ENCODE assay signal across 1 cellular context in genomic region chr19:12995596-12996541, GRCh38.
TF ChIP-seq lines count a peak whose summit lies in the region.

No MANE protein-coding gene starts in this region.

TF ChIP-seq in K562, 482 proteins besides CTCF, POLR2A, EP300 and RAD21 (continued from another document):
- TF ChIP-seq, protein P1, sequence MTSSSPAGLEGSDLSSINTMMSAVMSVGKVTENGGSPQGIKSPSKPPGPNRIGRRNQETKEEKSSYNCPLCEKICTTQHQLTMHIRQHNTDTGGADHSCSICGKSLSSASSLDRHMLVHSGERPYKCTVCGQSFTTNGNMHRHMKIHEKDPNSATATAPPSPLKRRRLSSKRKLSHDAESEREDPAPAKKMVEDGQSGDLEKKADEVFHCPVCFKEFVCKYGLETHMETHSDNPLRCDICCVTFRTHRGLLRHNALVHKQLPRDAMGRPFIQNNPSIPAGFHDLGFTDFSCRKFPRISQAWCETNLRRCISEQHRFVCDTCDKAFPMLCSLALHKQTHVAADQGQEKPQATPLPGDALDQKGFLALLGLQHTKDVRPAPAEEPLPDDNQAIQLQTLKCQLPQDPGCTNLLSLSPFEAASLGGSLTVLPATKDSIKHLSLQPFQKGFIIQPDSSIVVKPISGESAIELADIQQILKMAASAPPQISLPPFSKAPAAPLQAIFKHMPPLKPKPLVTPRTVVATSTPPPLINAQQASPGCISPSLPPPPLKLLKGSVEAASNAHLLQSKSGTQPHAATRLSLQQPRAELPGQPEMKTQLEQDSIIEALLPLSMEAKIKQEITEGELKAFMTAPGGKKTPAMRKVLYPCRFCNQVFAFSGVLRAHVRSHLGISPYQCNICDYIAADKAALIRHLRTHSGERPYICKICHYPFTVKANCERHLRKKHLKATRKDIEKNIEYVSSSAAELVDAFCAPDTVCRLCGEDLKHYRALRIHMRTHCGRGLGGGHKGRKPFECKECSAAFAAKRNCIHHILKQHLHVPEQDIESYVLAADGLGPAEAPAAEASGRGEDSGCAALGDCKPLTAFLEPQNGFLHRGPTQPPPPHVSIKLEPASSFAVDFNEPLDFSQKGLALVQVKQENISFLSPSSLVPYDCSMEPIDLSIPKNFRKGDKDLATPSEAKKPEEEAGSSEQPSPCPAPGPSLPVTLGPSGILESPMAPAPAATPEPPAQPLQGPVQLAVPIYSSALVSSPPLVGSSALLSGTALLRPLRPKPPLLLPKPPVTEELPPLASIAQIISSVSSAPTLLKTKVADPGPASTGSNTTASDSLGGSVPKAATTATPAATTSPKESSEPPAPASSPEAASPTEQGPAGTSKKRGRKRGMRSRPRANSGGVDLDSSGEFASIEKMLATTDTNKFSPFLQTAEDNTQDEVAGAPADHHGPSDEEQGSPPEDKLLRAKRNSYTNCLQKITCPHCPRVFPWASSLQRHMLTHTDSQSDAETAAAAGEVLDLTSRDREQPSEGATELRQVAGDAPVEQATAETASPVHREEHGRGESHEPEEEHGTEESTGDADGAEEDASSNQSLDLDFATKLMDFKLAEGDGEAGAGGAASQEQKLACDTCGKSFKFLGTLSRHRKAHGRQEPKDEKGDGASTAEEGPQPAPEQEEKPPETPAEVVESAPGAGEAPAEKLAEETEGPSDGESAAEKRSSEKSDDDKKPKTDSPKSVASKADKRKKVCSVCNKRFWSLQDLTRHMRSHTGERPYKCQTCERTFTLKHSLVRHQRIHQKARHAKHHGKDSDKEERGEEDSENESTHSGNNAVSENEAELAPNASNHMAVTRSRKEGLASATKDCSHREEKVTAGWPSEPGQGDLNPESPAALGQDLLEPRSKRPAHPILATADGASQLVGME (CRISPR knock-in tag; IDR thresholded peaks at IDR 0.05) = peak; percentile 71; the same call in 1 of the 2 replicates
- TF ChIP-seq ZFP30 (CRISPR knock-in tag; IDR thresholded peaks at IDR 0.05; ENCODE audit: borderline replicate concordance) = no peak
- no peak for TF ChIP-seq ZBTB12 (CRISPR knock-in tag; IDR thresholded peaks at IDR 0.05)
- peak; percentile 46 for TF ChIP-seq SMAD4 (CRISPR knock-in tag; conservative IDR thresholded peaks at IDR 0.05)
- TF ChIP-seq CBX1 (IDR thresholded peaks at IDR 0.05; ENCODE audit: low read depth) = no peak
- TF ChIP-seq NCOA1 (IDR thresholded peaks at IDR 0.05; ENCODE audit: low read depth) = no peak
- TF ChIP-seq E2F1 (CRISPR knock-in tag; IDR thresholded peaks at IDR 0.05) = no peak
- TF ChIP-seq, protein P2, sequence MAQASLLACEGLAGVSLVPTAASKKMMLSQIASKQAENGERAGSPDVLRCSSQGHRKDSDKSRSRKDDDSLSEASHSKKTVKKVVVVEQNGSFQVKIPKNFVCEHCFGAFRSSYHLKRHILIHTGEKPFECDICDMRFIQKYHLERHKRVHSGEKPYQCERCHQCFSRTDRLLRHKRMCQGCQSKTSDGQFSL (CRISPR knock-in tag; IDR thresholded peaks at IDR 0.05) = peak; percentile 51
- TF ChIP-seq, protein P2 (tag; IDR thresholded peaks at IDR 0.05) = no peak
- TF ChIP-seq POLR2AphosphoS2 (IDR thresholded peaks at IDR 0.05; ENCODE audit: low read length) = no peak
- TF ChIP-seq, protein P3, sequence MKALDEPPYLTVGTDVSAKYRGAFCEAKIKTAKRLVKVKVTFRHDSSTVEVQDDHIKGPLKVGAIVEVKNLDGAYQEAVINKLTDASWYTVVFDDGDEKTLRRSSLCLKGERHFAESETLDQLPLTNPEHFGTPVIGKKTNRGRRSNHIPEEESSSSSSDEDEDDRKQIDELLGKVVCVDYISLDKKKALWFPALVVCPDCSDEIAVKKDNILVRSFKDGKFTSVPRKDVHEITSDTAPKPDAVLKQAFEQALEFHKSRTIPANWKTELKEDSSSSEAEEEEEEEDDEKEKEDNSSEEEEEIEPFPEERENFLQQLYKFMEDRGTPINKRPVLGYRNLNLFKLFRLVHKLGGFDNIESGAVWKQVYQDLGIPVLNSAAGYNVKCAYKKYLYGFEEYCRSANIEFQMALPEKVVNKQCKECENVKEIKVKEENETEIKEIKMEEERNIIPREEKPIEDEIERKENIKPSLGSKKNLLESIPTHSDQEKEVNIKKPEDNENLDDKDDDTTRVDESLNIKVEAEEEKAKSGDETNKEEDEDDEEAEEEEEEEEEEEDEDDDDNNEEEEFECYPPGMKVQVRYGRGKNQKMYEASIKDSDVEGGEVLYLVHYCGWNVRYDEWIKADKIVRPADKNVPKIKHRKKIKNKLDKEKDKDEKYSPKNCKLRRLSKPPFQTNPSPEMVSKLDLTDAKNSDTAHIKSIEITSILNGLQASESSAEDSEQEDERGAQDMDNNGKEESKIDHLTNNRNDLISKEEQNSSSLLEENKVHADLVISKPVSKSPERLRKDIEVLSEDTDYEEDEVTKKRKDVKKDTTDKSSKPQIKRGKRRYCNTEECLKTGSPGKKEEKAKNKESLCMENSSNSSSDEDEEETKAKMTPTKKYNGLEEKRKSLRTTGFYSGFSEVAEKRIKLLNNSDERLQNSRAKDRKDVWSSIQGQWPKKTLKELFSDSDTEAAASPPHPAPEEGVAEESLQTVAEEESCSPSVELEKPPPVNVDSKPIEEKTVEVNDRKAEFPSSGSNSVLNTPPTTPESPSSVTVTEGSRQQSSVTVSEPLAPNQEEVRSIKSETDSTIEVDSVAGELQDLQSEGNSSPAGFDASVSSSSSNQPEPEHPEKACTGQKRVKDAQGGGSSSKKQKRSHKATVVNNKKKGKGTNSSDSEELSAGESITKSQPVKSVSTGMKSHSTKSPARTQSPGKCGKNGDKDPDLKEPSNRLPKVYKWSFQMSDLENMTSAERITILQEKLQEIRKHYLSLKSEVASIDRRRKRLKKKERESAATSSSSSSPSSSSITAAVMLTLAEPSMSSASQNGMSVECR (CRISPR knock-in tag; IDR thresholded peaks at IDR 0.05) = peak; percentile 72; the same call in 1 of the 2 replicates
- peak; percentile 41; the same call in 1 of the 2 replicates for TF ChIP-seq SIN3B (IDR thresholded peaks at IDR 0.05; ENCODE audit: low read depth)
- TF ChIP-seq, protein P4, sequence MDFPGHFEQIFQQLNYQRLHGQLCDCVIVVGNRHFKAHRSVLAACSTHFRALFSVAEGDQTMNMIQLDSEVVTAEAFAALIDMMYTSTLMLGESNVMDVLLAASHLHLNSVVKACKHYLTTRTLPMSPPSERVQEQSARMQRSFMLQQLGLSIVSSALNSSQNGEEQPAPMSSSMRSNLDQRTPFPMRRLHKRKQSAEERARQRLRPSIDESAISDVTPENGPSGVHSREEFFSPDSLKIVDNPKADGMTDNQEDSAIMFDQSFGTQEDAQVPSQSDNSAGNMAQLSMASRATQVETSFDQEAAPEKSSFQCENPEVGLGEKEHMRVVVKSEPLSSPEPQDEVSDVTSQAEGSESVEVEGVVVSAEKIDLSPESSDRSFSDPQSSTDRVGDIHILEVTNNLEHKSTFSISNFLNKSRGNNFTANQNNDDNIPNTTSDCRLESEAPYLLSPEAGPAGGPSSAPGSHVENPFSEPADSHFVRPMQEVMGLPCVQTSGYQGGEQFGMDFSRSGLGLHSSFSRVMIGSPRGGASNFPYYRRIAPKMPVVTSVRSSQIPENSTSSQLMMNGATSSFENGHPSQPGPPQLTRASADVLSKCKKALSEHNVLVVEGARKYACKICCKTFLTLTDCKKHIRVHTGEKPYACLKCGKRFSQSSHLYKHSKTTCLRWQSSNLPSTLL (IDR thresholded peaks at IDR 0.05) = no peak
- TF ChIP-seq GATAD2A (IDR thresholded peaks at IDR 0.05) = peak; percentile 59; the same call in 1 of the 2 replicates
- TF ChIP-seq EP400 (IDR thresholded peaks at IDR 0.05) = peak; percentile 41; the same call in 1 of the 2 replicates
- TF ChIP-seq ZNF609 (CRISPR knock-in tag; IDR thresholded peaks at IDR 0.05; ENCODE audit: borderline replicate concordance) = no peak
- no peak for TF ChIP-seq ZSCAN32 (CRISPR knock-in tag; IDR thresholded peaks at IDR 0.05)
- TF ChIP-seq JUND (IDR thresholded peaks at IDR 0.05; ENCODE audit: borderline replicate concordance, low read depth, low read length) = no peak
- no peak for TF ChIP-seq JUND (tag; IDR thresholded peaks at IDR 0.05; ENCODE audit: borderline replicate concordance, low read depth, low read length)
- TF ChIP-seq RBBP5 (IDR thresholded peaks at IDR 0.05; ENCODE audit: borderline replicate concordance, insufficient read depth, low read length, poor library complexity, severe bottlenecking) = peak; percentile 51
- no peak for TF ChIP-seq ZNF408 (CRISPR knock-in tag; IDR thresholded peaks at IDR 0.05; ENCODE audit: low read depth)
- TF ChIP-seq HNRNPL (IDR thresholded peaks at IDR 0.05; ENCODE audit: low read depth, low read length) = peak; percentile 50; the same call in 1 of the 2 replicates
- TF ChIP-seq STAT5B (CRISPR knock-in tag; IDR thresholded peaks at IDR 0.05) = no peak
- TF ChIP-seq POLR2H (tag; IDR thresholded peaks at IDR 0.05; ENCODE audit: low read depth) = no peak
- no peak for TF ChIP-seq RNF219 (CRISPR knock-in tag; IDR thresholded peaks at IDR 0.05)
- no peak for TF ChIP-seq SOX6 (IDR thresholded peaks at IDR 0.05)
- no peak for TF ChIP-seq L3MBTL2 (IDR thresholded peaks at IDR 0.05)
- 0 out of 2 replicates have a peak, but pooled peaks have one; percentile 49 for TF ChIP-seq IRF2 (CRISPR knock-in tag; IDR thresholded peaks at IDR 0.05)
